1 cellular context compared by ENCODE assay signal in the genomic region with DNA sequence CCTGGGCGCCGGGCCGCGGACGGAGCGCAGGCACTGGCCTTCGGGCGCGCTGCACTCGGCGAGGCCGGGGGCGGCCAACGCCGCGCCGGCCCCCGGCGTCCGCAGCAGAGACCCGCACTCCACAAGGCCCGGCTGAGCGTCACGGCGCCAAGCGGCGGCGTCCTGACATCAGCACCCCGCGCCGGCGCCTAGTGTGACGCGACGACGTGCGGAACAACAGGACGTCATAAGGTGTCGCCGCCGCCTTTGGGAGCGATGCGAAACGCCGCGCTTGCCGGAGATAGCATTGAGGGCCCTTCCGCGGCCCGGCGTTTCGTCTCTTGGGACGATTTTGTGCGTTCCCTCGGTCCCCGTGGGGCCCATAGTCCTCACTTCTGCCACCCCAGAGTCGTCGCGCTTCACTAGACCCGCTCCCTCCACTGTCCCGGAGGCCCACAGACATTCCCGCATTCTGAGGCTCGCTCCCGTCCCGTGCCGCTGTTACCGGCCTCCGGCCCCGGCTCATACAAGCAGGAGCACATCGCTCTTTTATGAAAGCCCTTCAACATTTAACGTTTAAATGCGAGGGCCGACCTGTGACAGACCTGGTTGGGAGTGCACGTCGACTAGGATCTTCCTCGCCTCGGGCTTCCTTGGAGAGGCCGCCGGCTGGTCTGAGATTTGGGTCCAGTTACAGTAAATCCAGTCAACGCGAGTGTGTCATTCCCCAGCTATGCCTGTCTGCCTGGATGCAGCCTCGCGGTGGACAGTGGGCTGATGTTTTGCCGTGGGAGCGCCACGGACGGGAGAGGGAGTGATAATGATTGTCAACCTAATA.
TF ChIP-seq lines count a peak whose summit lies in the region.

A gene (minus strand): TSS at position 143 of the 817 bp plus-strand sequence. CDS start 306 bp downstream, outside the sequence.

TF ChIP-seq in HepG2, 621 proteins besides CTCF, POLR2A, EP300 and RAD21 (continued from another document and continues in another):
- TF ChIP-seq POLR2AphosphoS2 (IDR thresholded peaks at IDR 0.05; ENCODE audit: low read depth, low read length), result no peak
- no peak for TF ChIP-seq ZIK1 (CRISPR knock-in tag; IDR thresholded peaks at IDR 0.05; ENCODE audit: borderline replicate concordance, low read depth)
- peak; percentile 86 for TF ChIP-seq ZNF335 (CRISPR knock-in tag; IDR thresholded peaks at IDR 0.05)
- TF ChIP-seq DPF2 (CRISPR knock-in tag; IDR thresholded peaks at IDR 0.05; ENCODE audit: borderline replicate concordance, low read depth), result no peak
- peak; percentile 93 for TF ChIP-seq SIN3B (IDR thresholded peaks at IDR 0.05; ENCODE audit: low read length)
- TF ChIP-seq, protein P1, sequence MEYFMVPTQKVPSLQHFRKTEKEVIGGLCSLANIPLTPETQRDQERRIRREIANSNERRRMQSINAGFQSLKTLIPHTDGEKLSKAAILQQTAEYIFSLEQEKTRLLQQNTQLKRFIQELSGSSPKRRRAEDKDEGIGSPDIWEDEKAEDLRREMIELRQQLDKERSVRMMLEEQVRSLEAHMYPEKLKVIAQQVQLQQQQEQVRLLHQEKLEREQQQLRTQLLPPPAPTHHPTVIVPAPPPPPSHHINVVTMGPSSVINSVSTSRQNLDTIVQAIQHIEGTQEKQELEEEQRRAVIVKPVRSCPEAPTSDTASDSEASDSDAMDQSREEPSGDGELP (IDR thresholded peaks at IDR 0.05; ENCODE audit: borderline replicate concordance, low read depth), result no peak; the same call in 1 of the 2 replicates
- peak; percentile 86 for TF ChIP-seq POLR2G (IDR thresholded peaks at IDR 0.05; ENCODE audit: low read depth, low read length)
- TF ChIP-seq ZNF333 (CRISPR knock-in tag; IDR thresholded peaks at IDR 0.05; ENCODE audit: borderline replicate concordance), result peak; percentile 38; the same call in 1 of the 2 replicates
- TF ChIP-seq, protein P2, sequence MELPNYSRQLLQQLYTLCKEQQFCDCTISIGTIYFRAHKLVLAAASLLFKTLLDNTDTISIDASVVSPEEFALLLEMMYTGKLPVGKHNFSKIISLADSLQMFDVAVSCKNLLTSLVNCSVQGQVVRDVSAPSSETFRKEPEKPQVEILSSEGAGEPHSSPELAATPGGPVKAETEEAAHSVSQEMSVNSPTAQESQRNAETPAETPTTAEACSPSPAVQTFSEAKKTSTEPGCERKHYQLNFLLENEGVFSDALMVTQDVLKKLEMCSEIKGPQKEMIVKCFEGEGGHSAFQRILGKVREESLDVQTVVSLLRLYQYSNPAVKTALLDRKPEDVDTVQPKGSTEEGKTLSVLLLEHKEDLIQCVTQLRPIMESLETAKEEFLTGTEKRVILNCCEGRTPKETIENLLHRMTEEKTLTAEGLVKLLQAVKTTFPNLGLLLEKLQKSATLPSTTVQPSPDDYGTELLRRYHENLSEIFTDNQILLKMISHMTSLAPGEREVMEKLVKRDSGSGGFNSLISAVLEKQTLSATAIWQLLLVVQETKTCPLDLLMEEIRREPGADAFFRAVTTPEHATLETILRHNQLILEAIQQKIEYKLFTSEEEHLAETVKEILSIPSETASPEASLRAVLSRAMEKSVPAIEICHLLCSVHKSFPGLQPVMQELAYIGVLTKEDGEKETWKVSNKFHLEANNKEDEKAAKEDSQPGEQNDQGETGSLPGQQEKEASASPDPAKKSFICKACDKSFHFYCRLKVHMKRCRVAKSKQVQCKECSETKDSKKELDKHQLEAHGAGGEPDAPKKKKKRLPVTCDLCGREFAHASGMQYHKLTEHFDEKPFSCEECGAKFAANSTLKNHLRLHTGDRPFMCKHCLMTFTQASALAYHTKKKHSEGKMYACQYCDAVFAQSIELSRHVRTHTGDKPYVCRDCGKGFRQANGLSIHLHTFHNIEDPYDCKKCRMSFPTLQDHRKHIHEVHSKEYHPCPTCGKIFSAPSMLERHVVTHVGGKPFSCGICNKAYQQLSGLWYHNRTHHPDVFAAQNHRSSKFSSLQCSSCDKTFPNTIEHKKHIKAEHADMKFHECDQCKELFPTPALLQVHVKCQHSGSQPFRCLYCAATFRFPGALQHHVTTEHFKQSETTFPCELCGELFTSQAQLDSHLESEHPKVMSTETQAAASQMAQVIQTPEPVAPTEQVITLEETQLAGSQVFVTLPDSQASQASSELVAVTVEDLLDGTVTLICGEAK (IDR thresholded peaks at IDR 0.05), result no peak
- TF ChIP-seq, protein P2 (CRISPR knock-in tag; IDR thresholded peaks at IDR 0.05), result peak; percentile 43
- no peak for TF ChIP-seq NFATC3 (CRISPR knock-in tag; IDR thresholded peaks at IDR 0.05)
- no peak; the same call in 1 of the 2 replicates for TF ChIP-seq KAT7 (CRISPR knock-in tag; IDR thresholded peaks at IDR 0.05; ENCODE audit: borderline replicate concordance)
- TF ChIP-seq, protein P3, sequence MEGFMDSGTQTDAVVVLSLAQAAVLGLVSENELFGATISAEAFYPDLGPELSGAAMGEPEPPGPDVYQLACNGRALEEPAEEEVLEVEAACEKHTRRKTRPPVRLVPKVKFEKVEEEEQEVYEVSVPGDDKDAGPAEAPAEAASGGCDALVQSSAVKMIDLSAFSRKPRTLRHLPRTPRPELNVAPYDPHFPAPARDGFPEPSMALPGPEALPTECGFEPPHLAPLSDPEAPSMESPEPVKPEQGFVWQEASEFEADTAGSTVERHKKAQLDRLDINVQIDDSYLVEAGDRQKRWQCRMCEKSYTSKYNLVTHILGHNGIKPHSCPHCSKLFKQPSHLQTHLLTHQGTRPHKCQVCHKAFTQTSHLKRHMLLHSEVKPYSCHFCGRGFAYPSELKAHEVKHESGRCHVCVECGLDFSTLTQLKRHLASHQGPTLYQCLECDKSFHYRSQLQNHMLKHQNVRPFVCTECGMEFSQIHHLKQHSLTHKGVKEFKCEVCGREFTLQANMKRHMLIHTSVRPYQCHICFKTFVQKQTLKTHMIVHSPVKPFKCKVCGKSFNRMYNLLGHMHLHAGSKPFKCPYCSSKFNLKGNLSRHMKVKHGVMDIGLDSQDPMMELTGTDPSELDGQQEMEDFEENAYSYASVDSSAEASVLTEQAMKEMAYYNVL (CRISPR knock-in tag; IDR thresholded peaks at IDR 0.05; ENCODE audit: borderline replicate concordance), result no peak
- TF ChIP-seq, protein P4, sequence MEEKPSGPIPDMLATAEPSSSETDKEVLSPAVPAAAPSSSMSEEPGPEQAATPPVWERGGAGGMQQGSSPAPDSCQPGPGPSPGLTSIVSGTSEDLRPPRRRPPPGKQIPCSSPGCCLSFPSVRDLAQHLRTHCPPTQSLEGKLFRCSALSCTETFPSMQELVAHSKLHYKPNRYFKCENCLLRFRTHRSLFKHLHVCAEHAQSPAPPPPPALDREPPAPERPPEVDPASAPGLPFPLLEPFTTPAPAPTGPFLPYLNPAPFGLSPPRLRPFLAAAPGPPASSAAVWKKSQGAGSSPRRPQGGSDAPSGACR (CRISPR knock-in tag; IDR thresholded peaks at IDR 0.05), result no peak
- no peak; the same call in 1 of the 2 replicates for TF ChIP-seq ZSCAN31 (CRISPR knock-in tag; IDR thresholded peaks at IDR 0.05; ENCODE audit: low read depth)
- TF ChIP-seq ZNF768 (CRISPR knock-in tag; IDR thresholded peaks at IDR 0.05), result peak; percentile 12; the same call in 1 of the 2 replicates
- no peak for TF ChIP-seq ZNF569 (CRISPR knock-in tag; IDR thresholded peaks at IDR 0.05; ENCODE audit: borderline replicate concordance)
- TF ChIP-seq ZNF709 (CRISPR knock-in tag; IDR thresholded peaks at IDR 0.05), result peak; percentile 20; the same call in 1 of the 2 replicates
- TF ChIP-seq, protein P5, sequence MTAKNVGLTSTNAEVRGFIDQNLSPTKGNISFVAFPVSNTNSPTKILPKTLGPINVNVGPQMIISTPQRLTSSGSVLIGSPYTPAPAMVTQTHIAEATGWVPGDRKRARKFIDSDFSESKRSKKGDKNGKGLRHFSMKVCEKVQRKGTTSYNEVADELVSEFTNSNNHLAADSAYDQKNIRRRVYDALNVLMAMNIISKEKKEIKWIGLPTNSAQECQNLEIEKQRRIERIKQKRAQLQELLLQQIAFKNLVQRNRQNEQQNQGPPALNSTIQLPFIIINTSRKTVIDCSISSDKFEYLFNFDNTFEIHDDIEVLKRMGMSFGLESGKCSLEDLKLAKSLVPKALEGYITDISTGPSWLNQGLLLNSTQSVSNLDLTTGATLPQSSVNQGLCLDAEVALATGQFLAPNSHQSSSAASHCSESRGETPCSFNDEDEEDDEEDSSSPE (CRISPR knock-in tag; IDR thresholded peaks at IDR 0.05), result peak; percentile 57
- no peak for TF ChIP-seq MAZ (IDR thresholded peaks at IDR 0.05; ENCODE audit: borderline replicate concordance, low read depth, low read length)
- TF ChIP-seq MAZ (CRISPR knock-in tag; IDR thresholded peaks at IDR 0.05; ENCODE audit: low read depth), result peak; percentile 66
- TF ChIP-seq, protein P6, sequence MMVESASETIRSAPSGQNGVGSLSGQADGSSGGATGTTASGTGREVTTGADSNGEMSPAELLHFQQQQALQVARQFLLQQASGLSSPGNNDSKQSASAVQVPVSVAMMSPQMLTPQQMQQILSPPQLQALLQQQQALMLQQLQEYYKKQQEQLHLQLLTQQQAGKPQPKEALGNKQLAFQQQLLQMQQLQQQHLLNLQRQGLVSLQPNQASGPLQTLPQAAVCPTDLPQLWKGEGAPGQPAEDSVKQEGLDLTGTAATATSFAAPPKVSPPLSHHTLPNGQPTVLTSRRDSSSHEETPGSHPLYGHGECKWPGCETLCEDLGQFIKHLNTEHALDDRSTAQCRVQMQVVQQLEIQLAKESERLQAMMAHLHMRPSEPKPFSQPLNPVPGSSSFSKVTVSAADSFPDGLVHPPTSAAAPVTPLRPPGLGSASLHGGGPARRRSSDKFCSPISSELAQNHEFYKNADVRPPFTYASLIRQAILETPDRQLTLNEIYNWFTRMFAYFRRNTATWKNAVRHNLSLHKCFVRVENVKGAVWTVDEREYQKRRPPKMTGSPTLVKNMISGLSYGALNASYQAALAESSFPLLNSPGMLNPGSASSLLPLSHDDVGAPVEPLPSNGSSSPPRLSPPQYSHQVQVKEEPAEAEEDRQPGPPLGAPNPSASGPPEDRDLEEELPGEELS (CRISPR knock-in tag; IDR thresholded peaks at IDR 0.05), result 0 out of 2 replicates have a peak, but pooled peaks have one; percentile 25
- TF ChIP-seq NCOA1 (CRISPR knock-in tag; IDR thresholded peaks at IDR 0.05), result no peak
- TF ChIP-seq, protein P7, sequence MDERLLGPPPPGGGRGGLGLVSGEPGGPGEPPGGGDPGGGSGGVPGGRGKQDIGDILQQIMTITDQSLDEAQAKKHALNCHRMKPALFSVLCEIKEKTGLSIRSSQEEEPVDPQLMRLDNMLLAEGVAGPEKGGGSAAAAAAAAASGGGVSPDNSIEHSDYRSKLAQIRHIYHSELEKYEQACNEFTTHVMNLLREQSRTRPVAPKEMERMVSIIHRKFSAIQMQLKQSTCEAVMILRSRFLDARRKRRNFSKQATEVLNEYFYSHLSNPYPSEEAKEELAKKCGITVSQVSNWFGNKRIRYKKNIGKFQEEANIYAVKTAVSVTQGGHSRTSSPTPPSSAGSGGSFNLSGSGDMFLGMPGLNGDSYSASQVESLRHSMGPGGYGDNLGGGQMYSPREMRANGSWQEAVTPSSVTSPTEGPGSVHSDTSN (CRISPR knock-in tag; IDR thresholded peaks at IDR 0.05), result no peak
- TF ChIP-seq, protein P8, sequence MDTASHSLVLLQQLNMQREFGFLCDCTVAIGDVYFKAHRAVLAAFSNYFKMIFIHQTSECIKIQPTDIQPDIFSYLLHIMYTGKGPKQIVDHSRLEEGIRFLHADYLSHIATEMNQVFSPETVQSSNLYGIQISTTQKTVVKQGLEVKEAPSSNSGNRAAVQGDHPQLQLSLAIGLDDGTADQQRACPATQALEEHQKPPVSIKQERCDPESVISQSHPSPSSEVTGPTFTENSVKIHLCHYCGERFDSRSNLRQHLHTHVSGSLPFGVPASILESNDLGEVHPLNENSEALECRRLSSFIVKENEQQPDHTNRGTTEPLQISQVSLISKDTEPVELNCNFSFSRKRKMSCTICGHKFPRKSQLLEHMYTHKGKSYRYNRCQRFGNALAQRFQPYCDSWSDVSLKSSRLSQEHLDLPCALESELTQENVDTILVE (CRISPR knock-in tag; IDR thresholded peaks at IDR 0.05), result peak; percentile 92
- TF ChIP-seq ZNF546 (CRISPR knock-in tag; conservative IDR thresholded peaks at IDR 0.05), result 0 out of 2 replicates have a peak, but pooled peaks have one; percentile 17
- TF ChIP-seq ELF3 (CRISPR knock-in tag; IDR thresholded peaks at IDR 0.05), result no peak
- 0 out of 2 replicates have a peak, but pooled peaks have one; percentile 61 for TF ChIP-seq ZNF205 (CRISPR knock-in tag; IDR thresholded peaks at IDR 0.05)
- no peak for TF ChIP-seq ZNF121 (CRISPR knock-in tag; IDR thresholded peaks at IDR 0.05)
- no peak for TF ChIP-seq ISL2 (CRISPR knock-in tag; IDR thresholded peaks at IDR 0.05)
- TF ChIP-seq ZNF256 (CRISPR knock-in tag; conservative IDR thresholded peaks at IDR 0.05), result no peak
- TF ChIP-seq MXD4 (CRISPR knock-in tag; IDR thresholded peaks at IDR 0.05), result peak; percentile 62; the same call in 1 of the 2 replicates
- TF ChIP-seq POGZ (CRISPR knock-in tag; IDR thresholded peaks at IDR 0.05), result peak; percentile 53
- no peak for TF ChIP-seq ARNTL (CRISPR knock-in tag; IDR thresholded peaks at IDR 0.05)
- TF ChIP-seq, protein P9, sequence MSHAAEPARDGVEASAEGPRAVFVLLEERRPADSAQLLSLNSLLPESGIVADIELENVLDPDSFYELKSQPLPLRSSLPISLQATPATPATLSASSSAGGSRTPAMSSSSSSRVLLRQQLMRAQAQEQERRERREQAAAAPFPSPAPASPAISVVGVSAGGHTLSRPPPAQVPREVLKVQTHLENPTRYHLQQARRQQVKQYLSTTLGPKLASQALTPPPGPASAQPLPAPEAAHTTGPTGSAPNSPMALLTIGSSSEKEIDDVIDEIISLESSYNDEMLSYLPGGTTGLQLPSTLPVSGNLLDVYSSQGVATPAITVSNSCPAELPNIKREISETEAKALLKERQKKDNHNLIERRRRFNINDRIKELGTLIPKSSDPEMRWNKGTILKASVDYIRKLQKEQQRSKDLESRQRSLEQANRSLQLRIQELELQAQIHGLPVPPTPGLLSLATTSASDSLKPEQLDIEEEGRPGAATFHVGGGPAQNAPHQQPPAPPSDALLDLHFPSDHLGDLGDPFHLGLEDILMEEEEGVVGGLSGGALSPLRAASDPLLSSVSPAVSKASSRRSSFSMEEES (CRISPR knock-in tag; IDR thresholded peaks at IDR 0.05), result no peak; the same call in 1 of the 2 replicates
